Comparison of ENCODE assay signal across 9 cellular contexts in the genomic region with DNA sequence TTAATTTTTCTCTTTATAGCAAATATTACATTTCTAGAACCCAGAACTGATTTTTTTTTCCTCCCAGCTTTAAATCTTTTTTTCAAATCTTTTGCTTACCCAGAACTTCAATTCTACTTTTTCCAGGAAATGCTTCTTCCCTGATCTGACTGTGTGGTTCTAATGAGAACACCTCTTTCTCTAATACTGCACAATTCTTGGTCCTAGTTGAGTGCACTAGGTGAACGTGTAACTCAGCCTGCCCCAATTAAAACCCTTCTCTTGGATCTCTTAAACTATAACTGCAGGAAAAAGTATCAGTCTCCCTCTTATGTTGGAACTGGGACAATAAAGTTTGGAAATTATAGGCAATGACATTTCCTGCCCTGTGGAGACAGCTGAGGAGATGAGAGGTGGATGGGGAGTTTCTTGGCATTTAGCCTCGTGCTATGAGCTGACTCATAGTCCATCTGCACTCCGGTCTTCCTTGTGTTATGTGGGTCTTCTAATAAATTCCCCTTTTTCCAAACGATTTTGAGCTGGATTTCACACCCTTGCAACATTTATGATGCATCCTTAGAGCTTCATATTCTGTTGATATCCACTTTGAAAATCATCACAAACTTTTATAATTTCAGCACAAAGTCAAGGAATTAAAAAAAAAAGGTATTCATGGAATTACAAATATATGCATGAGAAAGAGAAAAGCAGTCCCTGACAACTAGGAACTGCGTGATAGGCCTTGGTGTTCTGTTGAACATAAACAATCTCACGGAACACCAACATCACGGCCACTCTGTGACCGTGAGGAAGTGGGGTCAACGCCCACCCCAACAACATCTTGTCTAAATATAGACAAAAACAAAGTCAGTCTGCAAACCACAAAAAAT.
DNase-seq lines count a peak whose midpoint lies in the region; ATAC-seq and TF ChIP-seq lines count a peak whose summit lies in the region.
"Had no signal": no experiment of that assay in that cellular context is flagged by ENCODE, and none has a peak within 500 bp of the region (broad histone marks: within the 10 kb centered on the region; RNA-seq: fewer than 3 reads in every experiment).

No MANE protein-coding gene starts in this region.

- in situ Hi-C loops in astrocyte of the spinal cord (cut with HindIII; ENCODE audit: low sequenced_read_pairs) = no loop called here

- peak overlapping the region; percentile 66 for H3K27ac ChIP-seq in ACC112 (ENCODE audit: low read depth, low read length)
- H3K27ac ChIP-seq: cardiac muscle cell had no signal

- ATAC-seq in GM18870 (IDR thresholded peaks at IDR 0.05; ENCODE audit: unreplicated experiment) = no peak

- H3K4me1 ChIP-seq in ACC112 (ENCODE audit: control insufficient read depth, insufficient read depth, low read length, unreplicated experiment) = peaks cover 13% of the 10 kb centered on the region

- no peaks in the 10 kb centered on the region for H3K27me3 ChIP-seq in ACC112 (ENCODE audit: insufficient read depth, low read length)
- H3K27me3 ChIP-seq: cardiac muscle cell had no signal

- peak; percentile 81 for DNase-seq in HS-27A (ENCODE audit: low read depth)
- peak; percentile 90 for DNase-seq in astrocyte of the spinal cord (ENCODE audit: low read depth, low spot score)
- peak; percentile 75 for DNase-seq in kidney tubule cell (ENCODE audit: low spot score)
- no peak for DNase-seq in iPS-NIHi7 (ENCODE audit: extremely low spot score)
- no peak for DNase-seq in hypothalamus (lab: John Stamatoyannopoulos, UW)
- no peak for DNase-seq in HuH-7 (ENCODE audit: low spot score)

- H2AFZ ChIP-seq in ACC112 (ENCODE audit: low read length, unreplicated experiment) = no peak overlapping the region

- TF ChIP-seq CTCF in astrocyte of the spinal cord (IDR thresholded peaks at IDR 0.05; ENCODE audit: low read depth, low read length) = no peak

- no peaks in the 10 kb centered on the region for H3K79me2 ChIP-seq in ACC112 (ENCODE audit: control insufficient read depth, insufficient read depth, low read length, unreplicated experiment)

- H3K4me3 ChIP-seq in ACC112 (ENCODE audit: low read depth, low read length) = peak overlapping the region; percentile 42
- H3K4me3 ChIP-seq in astrocyte of the spinal cord (ENCODE audit: low read depth, low read length) = no peak overlapping the region
- H3K4me3 ChIP-seq: cardiac muscle cell had no signal

- no peaks in the 10 kb centered on the region for H3K36me3 ChIP-seq in ACC112 (ENCODE audit: insufficient read depth, low read length)
- H3K36me3 ChIP-seq: cardiac muscle cell had no signal

Comparison
In these comparisons a context has a peak if more than half of its experiments do, and no peak if none do; other contexts are left out.
1. DNase-seq: peak in HS-27A (single experiment), astrocyte of the spinal cord (single experiment) and kidney tubule cell (single experiment); none in iPS-NIHi7 (single experiment), hypothalamus (0 of 51) and HuH-7 (single experiment).